ENCODE assay signal across 8 cellular contexts in genomic region chr6:5997420-5998093, GRCh38. TPM values are rescaled to one million over a fixed set of nuclear protein-coding genes. Genes with fewer than 3 reads are reported as not detected.
A peak's percentile ranks its signal among the peaks of the same experiment; 100 is the strongest.
DNase-seq lines count a peak whose midpoint lies in the region; ATAC-seq and TF ChIP-seq lines count a peak whose summit lies in the region.

No MANE protein-coding gene starts in this region.

- no peak for TF ChIP-seq POLR2A in GM18505 (IDR thresholded peaks at IDR 0.05; ENCODE audit: borderline replicate concordance, extremely low read depth, insufficient read depth, insufficient read length)

- peak overlapping the region; percentile 84 to 93 (median 90) for H3K4me3 Mint-ChIP-seq in CD8-positive, alpha-beta memory T cell
- H3K4me3 Mint-ChIP-seq in activated naive CD8-positive, alpha-beta T cell treated with anti-CD3 and anti-CD28 coated beads, Interleukin-2, amount 50 U/mL, for 24 hours = peak overlapping the region; percentile 84

- no peaks in the 10 kb centered on the region for H3K9me3 ChIP-seq in CD8-positive, alpha-beta memory T cell (ENCODE audit: low read length)
- no peaks in the 10 kb centered on the region for H3K9me3 ChIP-seq in subcutaneous abdominal adipose tissue (ENCODE audit: control insufficient read depth in 5 of 5, low read length in 5 of 5)

- H3K27me3 ChIP-seq in CD8-positive, alpha-beta memory T cell (ENCODE audit: insufficient read depth, low read length, poor library complexity, severe bottlenecking) = peaks cover 92% of the 10 kb centered on the region
- H3K27me3 ChIP-seq in KMS-11 (ENCODE audit: insufficient read depth, low read depth) (no peaks in the 10 kb centered on the region; the same call in 1 of the 2 replicates), subcutaneous abdominal adipose tissue (ENCODE audit: control insufficient read depth in 5 of 5, insufficient read depth in 4 of 5, low read length in 5 of 5) (peaks cover 0 to 30% (median 17%) of the 10 kb centered on the region in 5 donors)

- no peaks in the 10 kb centered on the region for H3K79me2 ChIP-seq in KMS-11 (ENCODE audit: insufficient read depth, low read depth)

- no peaks in the 10 kb centered on the region for H4K20me1 ChIP-seq in KMS-11 (ENCODE audit: insufficient read depth)

- peaks cover 0 to 51% (median 33%) of the 10 kb centered on the region in 5 donors for H3K9me3 Mint-ChIP-seq in CD8-positive, alpha-beta memory T cell
- H3K9me3 Mint-ChIP-seq in activated naive CD8-positive, alpha-beta T cell treated with anti-CD3 and anti-CD28 coated beads, Interleukin-2, amount 50 U/mL, for 24 hours = peaks cover 8% of the 10 kb centered on the region

- H3K4me2 ChIP-seq in KMS-11 = peak overlapping the region; percentile 91

- peak overlapping the region; percentile 66 for H3K9ac ChIP-seq in KMS-11
- H3K9ac ChIP-seq in subcutaneous abdominal adipose tissue (ENCODE audit: low read length in 5 of 5) = peak overlapping the region in 4 of 5 donors; percentile 33 to 73 (median 50)

- peaks cover 48 to 67% (median 64%) of the 10 kb centered on the region in 3 donors for H3K4me1 Mint-ChIP-seq in CD8-positive, alpha-beta memory T cell
- H3K4me1 Mint-ChIP-seq in activated naive CD8-positive, alpha-beta T cell treated with anti-CD3 and anti-CD28 coated beads, Interleukin-2, amount 50 U/mL, for 24 hours = peaks cover 54% of the 10 kb centered on the region

- H3K27ac ChIP-seq in CD8-positive, alpha-beta memory T cell (ENCODE audit: low read depth, low read length) = no peak overlapping the region
- H3K27ac ChIP-seq in KMS-11 (peak overlapping the region; percentile 35; the same call in 1 of the 2 replicates), subcutaneous abdominal adipose tissue (ENCODE audit: low read depth, low read length) (peak overlapping the region; percentile 84)

- peaks cover 93 to 96% of the 10 kb centered on the region in 2 donors for H3K27me3 Mint-ChIP-seq in CD8-positive, alpha-beta memory T cell
- peaks cover 94% of the 10 kb centered on the region for H3K27me3 Mint-ChIP-seq in activated naive CD8-positive, alpha-beta T cell treated with anti-CD3 and anti-CD28 coated beads, Interleukin-2, amount 50 U/mL, for 24 hours

- CTCF ChIA-PET in CD8-positive, alpha-beta memory T cell (lab: Charles Lee) = interaction anchor here (1.1 to 1.4 kb wide), 2 partner anchors 11 to 526 kb away, joined by 3 to 4 read pairs; no protein-coding TSS in a partner anchor

- no peaks in the 10 kb centered on the region for H3K36me3 ChIP-seq in CD8-positive, alpha-beta memory T cell (ENCODE audit: insufficient read depth, low read length)
- H3K36me3 ChIP-seq in KMS-11 (ENCODE audit: insufficient read depth) (no peaks in the 10 kb centered on the region), subcutaneous abdominal adipose tissue (ENCODE audit: control insufficient read depth in 5 of 5, insufficient read depth in 5 of 5, low read length in 5 of 5) (peaks cover 0 to 6% (median 0%) of the 10 kb centered on the region in 5 donors)

- peaks cover 2 to 3% (median 3%) of the 10 kb centered on the region in 3 donors for H3K36me3 Mint-ChIP-seq in CD8-positive, alpha-beta memory T cell
- peaks cover 12% of the 10 kb centered on the region for H3K36me3 Mint-ChIP-seq in activated naive CD8-positive, alpha-beta T cell treated with anti-CD3 and anti-CD28 coated beads, Interleukin-2, amount 50 U/mL, for 24 hours (ENCODE audit: low read depth)

- H3K27ac Mint-ChIP-seq in CD8-positive, alpha-beta memory T cell = peak overlapping the region in 1 of 8 donors; percentile 67
- no peak overlapping the region for H3K27ac Mint-ChIP-seq in activated naive CD8-positive, alpha-beta T cell treated with anti-CD3 and anti-CD28 coated beads, Interleukin-2, amount 50 U/mL, for 24 hours

- TF ChIP-seq CTCF in KMS-11 (conservative IDR thresholded peaks at IDR 0.05; ENCODE audit: low read depth, low read length) = no peak

- H3K4me3 ChIP-seq in CD8-positive, alpha-beta memory T cell (ENCODE audit: low read length) = peak overlapping the region; percentile 74
- H3K4me3 ChIP-seq in KMS-11 (IDR thresholded peaks at IDR 0.05; ENCODE audit: insufficient read depth, low read depth, low read length) (no peak overlapping the region), subcutaneous abdominal adipose tissue (ENCODE audit: low read depth in 1 of 5, low read length in 5 of 5) (peak overlapping the region; percentile 62 to 86 (median 83))

- peak overlapping the region; percentile 78 for H2AFZ ChIP-seq in KMS-11 (ENCODE audit: low read depth)

- DNase-seq in CD8-positive, alpha-beta memory T cell = no peak
- no peak for DNase-seq in activated naive CD8-positive, alpha-beta T cell treated with anti-CD3 and anti-CD28 coated beads, Interleukin-2, amount 50 U/mL, for 24 hours
- peak; percentile 80 for DNase-seq in islet precursor cell
- no peak for DNase-seq in stimulated activated CD8-positive, alpha-beta memory T cell treated with anti-CD3 and anti-CD28 coated beads, Interleukin-4, amount 100 ng/mL, for 48 hours
- no peak for DNase-seq in activated effector memory CD4-positive, alpha-beta T cell treated with Interleukin-2 at 50 U/mL for 16 hours

- peaks cover 58% of the 10 kb centered on the region for H3K4me1 ChIP-seq in CD8-positive, alpha-beta memory T cell (ENCODE audit: insufficient read depth, low read length)
- H3K4me1 ChIP-seq in KMS-11 (ENCODE audit: low read depth, poor library complexity, severe bottlenecking) = peaks cover 8% of the 10 kb centered on the region
- H3K4me1 ChIP-seq in subcutaneous abdominal adipose tissue (ENCODE audit: control insufficient read depth in 5 of 5, insufficient read depth in 5 of 5, low read length in 5 of 5) = peaks cover 8 to 67% (median 57%) of the 10 kb centered on the region in 5 donors

- no peak for ATAC-seq in activated naive CD8-positive, alpha-beta T cell treated with anti-CD3 and anti-CD28 coated beads, Interleukin-2, amount 50 U/mL, for 24 hours
- no peak for ATAC-seq in GM18505 (IDR thresholded peaks at IDR 0.05; ENCODE audit: unreplicated experiment)

- POLR2A ChIA-PET in CD8-positive, alpha-beta memory T cell (lab: Charles Lee) = interaction anchor here (0.5 to 1.2 kb wide), 4 partner anchors 8 to 261 kb away, joined by 3 read pairs; no protein-coding TSS in a partner anchor

RNA-seq across cellular contexts. Expression of gene NRN1, which starts 9.2 kb away (rescaled TPM):
- under 1 TPM in 1 of 2 experiments, not detected in 1; 0.24 TPM for total RNA-seq in CD8-positive, alpha-beta memory T cell
- 0.61 TPM for polyA plus RNA-seq in CD8-positive, alpha-beta memory T cell
